25 cellular contexts compared by ENCODE assay signal in the genomic region with DNA sequence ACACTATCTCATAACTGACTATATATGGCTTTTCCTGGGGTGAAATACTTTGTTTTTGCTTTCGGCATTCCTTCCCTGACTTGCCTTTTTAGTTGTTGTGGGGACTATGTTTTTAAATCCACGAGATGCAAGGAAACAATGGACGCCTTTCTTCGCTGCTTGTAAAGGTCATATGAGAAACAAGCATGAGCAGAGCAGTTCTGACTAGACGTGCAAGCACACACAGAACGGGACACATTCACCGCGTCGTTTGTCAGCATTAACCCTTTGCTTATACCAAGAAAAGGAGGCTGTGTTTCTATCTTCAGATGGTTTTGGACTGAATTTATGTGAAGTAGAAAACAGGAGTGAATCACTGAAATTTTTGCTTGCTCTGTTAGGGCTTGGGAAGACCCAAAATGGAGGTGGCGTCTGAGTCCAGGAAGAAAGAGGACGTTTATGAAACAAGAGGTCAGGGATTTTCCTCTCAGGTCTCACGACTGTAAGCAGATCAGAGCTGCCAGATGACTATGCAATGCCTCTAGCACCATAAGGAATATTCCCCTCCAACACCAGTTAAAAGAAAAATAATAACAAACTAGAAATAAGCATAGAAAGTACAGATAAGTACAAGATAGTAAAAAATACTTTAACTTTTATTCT.
DNase-seq lines count a peak whose midpoint lies in the region; ATAC-seq and TF ChIP-seq lines count a peak whose summit lies in the region.
"Had no signal": no experiment of that assay in that cellular context is flagged by ENCODE, and none has a peak within 500 bp of the region (broad histone marks: within the 10 kb centered on the region; RNA-seq: fewer than 3 reads in every experiment).

No MANE protein-coding gene starts in this region.

- no peaks in the 10 kb centered on the region for H3F3A ChIP-seq in GM23338 (replicated peaks; ENCODE audit: low read depth)

- H3K4me3 Mint-ChIP-seq in GM23338 = no peak overlapping the region
- H3K4me3 Mint-ChIP-seq: activated B cell treated with CpG ODN at 0.5 μM for 24 hours; activated CD8-positive, alpha-beta T cell treated with anti-CD3 and anti-CD28 coated beads for 36 hours; neural progenitor cell had no signal

- H3K27me3 Mint-ChIP-seq in GM23338 (ENCODE audit: insufficient read depth, low read depth, poor library complexity) = peaks cover 2% of the 10 kb centered on the region
- H3K27me3 Mint-ChIP-seq: activated B cell treated with CpG ODN at 0.5 μM for 24 hours had no signal

- H3K4me1 ChIP-seq in GM23338 (ENCODE audit: insufficient read depth) = peaks cover 7% of the 10 kb centered on the region; the same call in 1 of the 2 replicates
- H3K4me1 ChIP-seq: A549, neural progenitor cell, spleen, upper lobe of left lung had no signal

- no peaks in the 10 kb centered on the region for H3K9me2 ChIP-seq in GM23338 (ENCODE audit: insufficient read depth)

- no peak for DNase-seq in GM23338 (ENCODE audit: low spot score)
- peak in 17 of 61 donors; percentile 2 to 35 (median 11) for DNase-seq in caudate nucleus (lab: John Stamatoyannopoulos, UW)
- peak; percentile 55 for DNase-seq in inferior parietal cortex (ENCODE audit: extremely low spot score)
- peak; percentile 21 for DNase-seq in retina
- no peak for DNase-seq in activated CD4-positive, CD25-positive, alpha-beta regulatory T cell (lab: John Stamatoyannopoulos, UW)
- no peak for DNase-seq in EL
- DNase-seq: activated B cell treated with CpG ODN at 0.5 μM for 24 hours; activated CD8-positive, alpha-beta T cell treated with anti-CD3 and anti-CD28 coated beads for 36 hours; activated T-cell treated with anti-CD3 and anti-CD28 coated beads, Interleukin-2, amount 50 U/mL, for 1 hour; BE2C; cortex of kidney; heart right ventricle; NCI-H1105 treated with DMSO at 0.1 percent for 48 hours; NCI-H2081 treated with DMSO at 0.1 percent for 48 hours; NCI-H510A; spleen; stimulated activated CD4-positive, alpha-beta T cell treated with anti-CD3 and anti-CD28 coated beads, Interleukin-4, amount 100 ng/mL, for 24 hours; stimulated activated naive CD8-positive, alpha-beta T cell treated with anti-CD3 and anti-CD28 coated beads, Interleukin-15, Interleukin-2, amounts not matched to agents 100 U/mL and 50 U/mL, for 24 hours; T1000; upper lobe of left lung had no signal

- H3K27ac ChIP-seq in GM23338 (ENCODE audit: low read depth) (no peak overlapping the region), caudate nucleus (ENCODE audit: low read depth, low read length) (peak overlapping the region; percentile 53)
- H3K27ac ChIP-seq: A549, heart right ventricle, neural progenitor cell, RWPE1, spleen, upper lobe of left lung had no signal

- H3K4me1 Mint-ChIP-seq in GM23338 = peaks cover 8% of the 10 kb centered on the region; the same call in 2 of the 3 replicates
- H3K4me1 Mint-ChIP-seq: activated B cell treated with CpG ODN at 0.5 μM for 24 hours had no signal

- ATAC-seq in GM23338 = no peak
- ATAC-seq in GM19467 (IDR thresholded peaks at IDR 0.05; ENCODE audit: unreplicated experiment) = no peak
- ATAC-seq in HG03521 (IDR thresholded peaks at IDR 0.05; ENCODE audit: unreplicated experiment) = no peak
- ATAC-seq: A549; activated CD8-positive, alpha-beta T cell treated with anti-CD3 and anti-CD28 coated beads for 36 hours; stimulated activated naive CD8-positive, alpha-beta T cell treated with anti-CD3 and anti-CD28 coated beads, Interleukin-15, Interleukin-2, amounts not matched to agents 100 U/mL and 50 U/mL, for 24 hours had no signal

- H3K79me2 ChIP-seq in GM23338 (replicated peaks; ENCODE audit: insufficient read depth) = no peaks in the 10 kb centered on the region

- H3K27ac Mint-ChIP-seq in GM23338 = peak overlapping the region; percentile 17
- H3K27ac Mint-ChIP-seq: activated B cell treated with CpG ODN at 0.5 μM for 24 hours; activated CD8-positive, alpha-beta T cell treated with anti-CD3 and anti-CD28 coated beads for 36 hours; neural progenitor cell had no signal

- no peaks in the 10 kb centered on the region for H4K20me1 ChIP-seq in GM23338 (replicated peaks; ENCODE audit: insufficient read depth)

- H3K4me2 ChIP-seq in GM23338 = no peak overlapping the region
- H3K4me2 ChIP-seq: A549, neural progenitor cell had no signal

- H3K27me3 ChIP-seq in GM23338 (ENCODE audit: insufficient read depth) = no peaks in the 10 kb centered on the region
- H3K27me3 ChIP-seq: BE2C, heart right ventricle, neural progenitor cell, spleen, upper lobe of left lung had no signal

- H3K4me3 ChIP-seq in GM23338 = no peak overlapping the region
- H3K4me3 ChIP-seq: A549, heart right ventricle, neural progenitor cell, spleen, upper lobe of left lung had no signal

- no peaks in the 10 kb centered on the region for H3K36me3 ChIP-seq in GM23338 (ENCODE audit: insufficient read depth)
- H3K36me3 ChIP-seq: BE2C, heart right ventricle, neural progenitor cell, spleen, upper lobe of left lung had no signal

- no peaks in the 10 kb centered on the region for H3K9me3 Mint-ChIP-seq in GM23338
- H3K9me3 Mint-ChIP-seq: activated B cell treated with CpG ODN at 0.5 μM for 24 hours; activated CD8-positive, alpha-beta T cell treated with anti-CD3 and anti-CD28 coated beads for 36 hours; neural progenitor cell had no signal

- no peaks in the 10 kb centered on the region for H3K36me3 Mint-ChIP-seq in GM23338 (ENCODE audit: low read depth)
- H3K36me3 Mint-ChIP-seq: neural progenitor cell had no signal

- no peak for TF ChIP-seq CTCF in GM23338 (conservative IDR thresholded peaks at IDR 0.05; ENCODE audit: low read depth in 2 of 2)

- no peak overlapping the region for H2AFZ ChIP-seq in GM23338
- H2AFZ ChIP-seq: neural progenitor cell had no signal

TF ChIP-seq in GM23338, 12 proteins besides CTCF, POLR2A, EP300 and RAD21 (continues in another document):
- no peak for TF ChIP-seq EZH2phosphoT487 (IDR thresholded peaks at IDR 0.05; ENCODE audit: unreplicated experiment)
- no peak for TF ChIP-seq EZH2 (IDR thresholded peaks at IDR 0.05; ENCODE audit: low read depth, unreplicated experiment)
- TF ChIP-seq, protein P1, sequence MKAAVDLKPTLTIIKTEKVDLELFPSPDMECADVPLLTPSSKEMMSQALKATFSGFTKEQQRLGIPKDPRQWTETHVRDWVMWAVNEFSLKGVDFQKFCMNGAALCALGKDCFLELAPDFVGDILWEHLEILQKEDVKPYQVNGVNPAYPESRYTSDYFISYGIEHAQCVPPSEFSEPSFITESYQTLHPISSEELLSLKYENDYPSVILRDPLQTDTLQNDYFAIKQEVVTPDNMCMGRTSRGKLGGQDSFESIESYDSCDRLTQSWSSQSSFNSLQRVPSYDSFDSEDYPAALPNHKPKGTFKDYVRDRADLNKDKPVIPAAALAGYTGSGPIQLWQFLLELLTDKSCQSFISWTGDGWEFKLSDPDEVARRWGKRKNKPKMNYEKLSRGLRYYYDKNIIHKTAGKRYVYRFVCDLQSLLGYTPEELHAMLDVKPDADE (IDR thresholded peaks at IDR 0.05) = no peak

Comparison
In these comparisons a context has a peak if more than half of its experiments do, and no peak if none do; other contexts are left out.
1. DNase-seq: peak in inferior parietal cortex (single experiment) and retina (single experiment); none in GM23338 (single experiment), activated CD4-positive, CD25-positive, alpha-beta regulatory T cell (0 of 4) and EL (single experiment).